In genomic region chr4:164438321-164438720, GRCh38 we compare ENCODE assay signal across 22 cellular contexts.
DNase-seq lines count a peak whose midpoint lies in the region; ATAC-seq, FAIRE-seq and TF ChIP-seq lines count a peak whose summit lies in the region.
"Had no signal": no experiment of that assay in that cellular context is flagged by ENCODE, and none has a peak within 500 bp of the region (broad histone marks: within the 10 kb centered on the region; RNA-seq: fewer than 3 reads in every experiment).

No MANE protein-coding gene starts in this region.

- TF ChIP-seq EP300 in SK-N-SH (IDR thresholded peaks at IDR 0.05; ENCODE audit: borderline replicate concordance in 1 of 2, low read depth in 1 of 2, low read length in 1 of 2): no peak

- H3K27ac ChIP-seq in breast epithelium (no peak overlapping the region), SK-N-SH (ENCODE audit: low read depth in 2 of 2, low read length in 1 of 2) (no peak overlapping the region)
- H3K27ac ChIP-seq: right atrium auricular region, tibial nerve had no signal

- H3F3A ChIP-seq in SK-N-SH (replicated peaks; ENCODE audit: insufficient read depth): no peaks in the 10 kb centered on the region

- ATAC-seq in HG03378 (IDR thresholded peaks at IDR 0.05; ENCODE audit: unreplicated experiment): no peak
- ATAC-seq: activated CD8-positive, alpha-beta T cell treated with anti-CD3 and anti-CD28 coated beads for 36 hours; left cardiac atrium had no signal

- no peak overlapping the region for H3K9ac ChIP-seq in SK-N-SH

- intact Hi-C loops in MCF 10A (cut with micrococcal nuclease) (no loop called here), breast epithelium (cut with DNase I; ENCODE audit: low total_unique reads) (no loop called here)

- no peak for TF ChIP-seq RAD21 in SK-N-SH (IDR thresholded peaks at IDR 0.05; ENCODE audit: low read length)

- H3K4me1 ChIP-seq in breast epithelium (no peaks in the 10 kb centered on the region), SK-N-SH (ENCODE audit: control insufficient read depth in 1 of 2, insufficient read depth in 2 of 2, low read depth in 1 of 2, low read length in 1 of 2) (no peaks in the 10 kb centered on the region; a peak in 1 of 4 replicates)
- H3K4me1 ChIP-seq: right atrium auricular region, tibial nerve had no signal

- H3K4me3 Mint-ChIP-seq in MCF 10A (ENCODE audit: unreplicated experiment): no peak overlapping the region
- no peak overlapping the region for H3K4me3 Mint-ChIP-seq in T-helper 2 cell treated with Interferon-gamma antibody and Interleukin-4, amounts not matched to agents 5 μg/mL and 100 μg/mL, for 36 hours
- H3K4me3 Mint-ChIP-seq: activated CD8-positive, alpha-beta T cell treated with anti-CD3 and anti-CD28 coated beads for 36 hours; memory B cell; naive B cell; stimulated activated naive CD8-positive, alpha-beta T cell treated with anti-CD3 and anti-CD28 coated beads, Interleukin-15, Interleukin-2, amounts not matched to agents 100 ng/mL and 50 ng/mL, for 24 hours had no signal

- POLR2A ChIA-PET in MCF 10A (lab: Yijun Ruan, JAX) (interaction anchor here (0.6 to 1.2 kb wide), 3 partner anchors 30 to 184 kb away, joined by 3 read pairs; no protein-coding TSS in a partner anchor), SK-N-SH (lab: Yijun Ruan, JAX) (no interaction called here)

- WGBS in SK-N-SH (ENCODE audit: low lambda C conversion rate): 0% methylated on average over 3 of the region's 3 CpGs

- DNase-seq in MCF 10A (ENCODE audit: unreplicated experiment): peak; percentile 48
- DNase-seq in breast epithelium (ENCODE audit: low spot score in 2 of 2): no peak
- peak; percentile 40 for DNase-seq in astrocyte of the hippocampus (ENCODE audit: low read depth, low spot score)
- peak; percentile 75 for DNase-seq in glomerular visceral epithelial cell (ENCODE audit: extremely low spot score)
- no peak for DNase-seq in T-helper 2 cell treated with Interferon-gamma antibody and Interleukin-4, amounts not matched to agents 5 μg/mL and 100 μg/mL, for 36 hours (ENCODE audit: low spot score)
- no peak for DNase-seq in SK-N-SH
- no peak for DNase-seq in GM12892 (ENCODE audit: insufficient read length)
- DNase-seq: 8988T; activated CD8-positive, alpha-beta T cell treated with anti-CD3 and anti-CD28 coated beads for 36 hours; activated gamma-delta T cell treated with Interleukin-2 at 50 U/mL for 16 hours; GOT3; KBM-7; left cardiac atrium; MV-4-11; naive B cell; NCI-H69; stimulated activated CD4-positive, alpha-beta T cell treated with anti-CD3 and anti-CD28 coated beads, Interleukin-4, amount 100 ng/mL, for 4 hours had no signal

- no peaks in the 10 kb centered on the region for H3K9me3 Mint-ChIP-seq in MCF 10A (ENCODE audit: unreplicated experiment)
- H3K9me3 Mint-ChIP-seq in T-helper 2 cell treated with Interferon-gamma antibody and Interleukin-4, amounts not matched to agents 5 μg/mL and 100 μg/mL, for 36 hours: no peaks in the 10 kb centered on the region
- H3K9me3 Mint-ChIP-seq: activated CD8-positive, alpha-beta T cell treated with anti-CD3 and anti-CD28 coated beads for 36 hours; memory B cell; stimulated activated naive CD8-positive, alpha-beta T cell treated with anti-CD3 and anti-CD28 coated beads, Interleukin-15, Interleukin-2, amounts not matched to agents 100 ng/mL and 50 ng/mL, for 24 hours had no signal

- TF ChIP-seq CTCF in MCF 10A (IDR thresholded peaks at IDR 0.05; ENCODE audit: unreplicated experiment): no peak
- no peak for TF ChIP-seq CTCF in breast epithelium (IDR thresholded peaks at IDR 0.05)
- TF ChIP-seq CTCF in SK-N-SH (IDR thresholded peaks at IDR 0.05): no peak

- no peaks in the 10 kb centered on the region for H3K79me2 ChIP-seq in SK-N-SH (ENCODE audit: insufficient read depth)

- BruUV-seq in MCF 10A (replicated peaks; lab: Mats Ljungman, UMichigan): no TSS peak

- H3K36me3 ChIP-seq in breast epithelium: no peaks in the 10 kb centered on the region
- no peaks in the 10 kb centered on the region for H3K36me3 ChIP-seq in SK-N-SH (replicated peaks in 1 of 2; ENCODE audit: control insufficient read depth in 1 of 2, insufficient read depth in 2 of 2, low read length in 1 of 2)
- H3K36me3 ChIP-seq: right atrium auricular region, tibial nerve had no signal

- no peak for FAIRE-seq in GM12892 (lab: Jason Lieb, UNC)

- H3K4me1 Mint-ChIP-seq in MCF 10A (ENCODE audit: insufficient read depth, unreplicated experiment): peaks cover 20% of the 10 kb centered on the region
- no peaks in the 10 kb centered on the region for H3K4me1 Mint-ChIP-seq in T-helper 2 cell treated with Interferon-gamma antibody and Interleukin-4, amounts not matched to agents 5 μg/mL and 100 μg/mL, for 36 hours (ENCODE audit: low read depth)
- H3K4me1 Mint-ChIP-seq: memory B cell, naive B cell had no signal

- H2AFZ ChIP-seq in SK-N-SH (ENCODE audit: low read depth): no peak overlapping the region

- no peak overlapping the region for H3K4me3 ChIP-seq in breast epithelium
- no peak overlapping the region for H3K4me3 ChIP-seq in SK-N-SH (ENCODE audit: low read depth in 2 of 2, low read length in 1 of 2)
- H3K4me3 ChIP-seq: right atrium auricular region, tibial nerve had no signal

- no peaks in the 10 kb centered on the region for H3K27me3 ChIP-seq in breast epithelium
- no peaks in the 10 kb centered on the region for H3K27me3 ChIP-seq in SK-N-SH (ENCODE audit: insufficient read depth)
- H3K27me3 ChIP-seq: right atrium auricular region, tibial nerve had no signal

- no peak overlapping the region for H3K4me2 ChIP-seq in SK-N-SH

- peak overlapping the region; percentile 35 for H3K27ac Mint-ChIP-seq in MCF 10A (ENCODE audit: low read depth, unreplicated experiment)
- no peak overlapping the region for H3K27ac Mint-ChIP-seq in T-helper 2 cell treated with Interferon-gamma antibody and Interleukin-4, amounts not matched to agents 5 μg/mL and 100 μg/mL, for 36 hours
- H3K27ac Mint-ChIP-seq: activated CD8-positive, alpha-beta T cell treated with anti-CD3 and anti-CD28 coated beads for 36 hours; memory B cell; stimulated activated naive CD8-positive, alpha-beta T cell treated with anti-CD3 and anti-CD28 coated beads, Interleukin-15, Interleukin-2, amounts not matched to agents 100 ng/mL and 50 ng/mL, for 24 hours had no signal

- H4K20me1 ChIP-seq in SK-N-SH (ENCODE audit: insufficient read depth): no peaks in the 10 kb centered on the region

- no peaks in the 10 kb centered on the region for H3K27me3 Mint-ChIP-seq in MCF 10A (ENCODE audit: insufficient read depth, unreplicated experiment)
- no peaks in the 10 kb centered on the region for H3K27me3 Mint-ChIP-seq in T-helper 2 cell treated with Interferon-gamma antibody and Interleukin-4, amounts not matched to agents 5 μg/mL and 100 μg/mL, for 36 hours (ENCODE audit: low read depth)
- H3K27me3 Mint-ChIP-seq: activated CD8-positive, alpha-beta T cell treated with anti-CD3 and anti-CD28 coated beads for 36 hours; memory B cell; naive B cell; stimulated activated naive CD8-positive, alpha-beta T cell treated with anti-CD3 and anti-CD28 coated beads, Interleukin-15, Interleukin-2, amounts not matched to agents 100 ng/mL and 50 ng/mL, for 24 hours had no signal

- TF ChIP-seq POLR2A in breast epithelium (IDR thresholded peaks at IDR 0.05) (no peak), GM12892 (IDR thresholded peaks at IDR 0.05; ENCODE audit: low read depth, low read length) (no peak)

- CTCF ChIA-PET in MCF 10A (lab: Yijun Ruan, JAX): no interaction called here
- CTCF ChIA-PET in SK-N-SH (lab: Yijun Ruan, JAX): no interaction called here

- H3K9me3 ChIP-seq in breast epithelium (no peaks in the 10 kb centered on the region), SK-N-SH (no peaks in the 10 kb centered on the region)
- H3K9me3 ChIP-seq: right atrium auricular region, tibial nerve had no signal

- no peaks in the 10 kb centered on the region for H3K9me2 ChIP-seq in SK-N-SH

- no peaks in the 10 kb centered on the region for H3K36me3 Mint-ChIP-seq in MCF 10A (ENCODE audit: insufficient read depth, unreplicated experiment)
- H3K36me3 Mint-ChIP-seq in T-helper 2 cell treated with Interferon-gamma antibody and Interleukin-4, amounts not matched to agents 5 μg/mL and 100 μg/mL, for 36 hours (ENCODE audit: low read depth): no peaks in the 10 kb centered on the region
- H3K36me3 Mint-ChIP-seq: memory B cell, naive B cell had no signal

TF ChIP-seq in SK-N-SH, 30 proteins besides CTCF, POLR2A, EP300 and RAD21:
- TF ChIP-seq SMC3 (IDR thresholded peaks at IDR 0.05; ENCODE audit: low read depth, low read length) (no peak), NFIC (IDR thresholded peaks at IDR 0.05; ENCODE audit: borderline replicate concordance) (no peak), USF2 (IDR thresholded peaks at IDR 0.05; ENCODE audit: borderline replicate concordance, low read depth, low read length) (no peak), ELF1 (IDR thresholded peaks at IDR 0.05) (no peak)

Comparison
In these comparisons a context has a peak if more than half of its experiments do, and no peak if none do; other contexts are left out.
1. DNase-seq: peak in MCF 10A (single experiment), astrocyte of the hippocampus (single experiment) and glomerular visceral epithelial cell (single experiment); none in breast epithelium (0 of 2), T-helper 2 cell treated with Interferon-gamma antibody and Interleukin-4, amounts not matched to agents 5 μg/mL and 100 μg/mL, for 36 hours (single experiment), SK-N-SH (single experiment) and GM12892 (single experiment).